19 cellular contexts compared by ENCODE assay signal in genomic region chr18:75681538-75682115, GRCh38.
DNase-seq lines count a peak whose midpoint lies in the region; ATAC-seq, FAIRE-seq and TF ChIP-seq lines count a peak whose summit lies in the region.
"Had no signal": no experiment of that assay in that cellular context is flagged by ENCODE, and none has a peak within 500 bp of the region (broad histone marks: within the 10 kb centered on the region; RNA-seq: fewer than 3 reads in every experiment).

No MANE protein-coding gene starts in this region.

- peaks cover 3% of the 10 kb centered on the region; the same call in 1 of the 2 replicates for H3K9me2 ChIP-seq in GM23338 (ENCODE audit: insufficient read depth)

- H3K4ac ChIP-seq in neuronal stem cell (ENCODE audit: low read length), result no peak overlapping the region

- H3K27me3 ChIP-seq in GM23338 (ENCODE audit: insufficient read depth) (no peaks in the 10 kb centered on the region), bronchial epithelial cell (ENCODE audit: control insufficient read depth, insufficient read depth, low read length) (no peaks in the 10 kb centered on the region), neuronal stem cell (ENCODE audit: control insufficient read depth in 3 of 3, insufficient read depth in 3 of 3, low read depth in 1 of 3, low read length in 3 of 3) (no peaks in the 10 kb centered on the region)

- DNase-seq in D721Med (ENCODE audit: insufficient read length, low spot score) (no peak), GM23338 (ENCODE audit: low spot score) (no peak), bronchial epithelial cell (ENCODE audit: low read depth) (no peak), neuronal stem cell (ENCODE audit: low spot score) (no peak)
- DNase-seq: C1 segment of cervical spinal cord; Calu3; CD4-positive, alpha-beta memory T cell; COR-L47; DMS153; DND-41; GOT3 had no signal

- H2AFZ ChIP-seq in GM23338, result no peak overlapping the region
- no peak overlapping the region for H2AFZ ChIP-seq in neuronal stem cell (ENCODE audit: low read length)

- H3K23ac ChIP-seq in neuronal stem cell (ENCODE audit: low read depth, low read length, poor library complexity), result no peak overlapping the region

- no CpG with 5 or more reads among the region's 7 CpGs for WGBS in neuronal stem cell (ENCODE audit: extremely low coverage in 2 of 2, insufficient read length in 2 of 2, insufficient replicate concordance in 1 of 2), 2 donors

- H3K36me3 Mint-ChIP-seq in GM23338 (ENCODE audit: low read depth), result no peaks in the 10 kb centered on the region
- H3K36me3 Mint-ChIP-seq: CD4-positive, alpha-beta memory T cell had no signal

- no peak overlapping the region for H2BK12ac ChIP-seq in neuronal stem cell (ENCODE audit: low read length)

- no peaks in the 10 kb centered on the region; the same call in 1 of the 3 replicates for H3K9me3 Mint-ChIP-seq in GM23338

- no peak overlapping the region for H3K4me2 ChIP-seq in GM23338
- H3K4me2 ChIP-seq in neuronal stem cell (ENCODE audit: insufficient read depth, low read length, poor library complexity, severe bottlenecking), result no peak overlapping the region

- H3K4me1 ChIP-seq in GM23338 (ENCODE audit: insufficient read depth), result no peaks in the 10 kb centered on the region
- H3K4me1 ChIP-seq in neuronal stem cell (ENCODE audit: control insufficient read depth in 2 of 2, insufficient read depth in 1 of 2, low read depth in 1 of 2, low read length in 2 of 2), result no peaks in the 10 kb centered on the region
- H3K4me1 ChIP-seq: HAP-1 had no signal

- TF ChIP-seq CTCF in D721Med (IDR thresholded peaks at IDR 0.05; ENCODE audit: insufficient read depth, missing control alignments) (no peak), GM23338 (conservative IDR thresholded peaks at IDR 0.05; ENCODE audit: low read depth in 2 of 2) (no peak), bronchial epithelial cell (IDR thresholded peaks at IDR 0.05; ENCODE audit: insufficient read depth, low read length, severe bottlenecking) (no peak)

- no peak overlapping the region for H2BK120ac ChIP-seq in neuronal stem cell (ENCODE audit: low read depth, low read length)

- H3K14ac ChIP-seq in neuronal stem cell (ENCODE audit: low read length), result no peak overlapping the region

- H3K9ac ChIP-seq in neuronal stem cell (ENCODE audit: low read depth, low read length, poor library complexity), result peak overlapping the region; percentile 13

- no peaks in the 10 kb centered on the region for H3K79me2 ChIP-seq in GM23338 (replicated peaks; ENCODE audit: insufficient read depth)

- no peak overlapping the region for H3K27ac ChIP-seq in GM23338 (ENCODE audit: low read depth)
- H3K27ac ChIP-seq in neuronal stem cell (replicated peaks; ENCODE audit: low read length), result no peak overlapping the region

- ATAC-seq in GM23338 (no peak), GM19351 (IDR thresholded peaks at IDR 0.05; ENCODE audit: unreplicated experiment) (no peak), GM18502 (IDR thresholded peaks at IDR 0.05; ENCODE audit: poor library complexity, unreplicated experiment) (no peak), HG02571 (IDR thresholded peaks at IDR 0.05; ENCODE audit: unreplicated experiment) (no peak)

- no peak overlapping the region for H3K4me3 ChIP-seq in GM23338
- H3K4me3 ChIP-seq in bronchial epithelial cell (ENCODE audit: low read depth, low read length), result no peak overlapping the region
- H3K4me3 ChIP-seq in neuronal stem cell (ENCODE audit: low read length in 2 of 2), result peak overlapping the region in 1 of 2 donors; percentile 65
- H3K4me3 ChIP-seq: HAP-1 had no signal

- H3K79me1 ChIP-seq in neuronal stem cell (ENCODE audit: low read depth, low read length), result no peaks in the 10 kb centered on the region

- H4K20me1 ChIP-seq in GM23338 (replicated peaks; ENCODE audit: insufficient read depth), result no peaks in the 10 kb centered on the region

- no peak overlapping the region for H2BK15ac ChIP-seq in neuronal stem cell (ENCODE audit: low read length)

- H3K9me3 ChIP-seq in neuronal stem cell (replicated peaks in 1 of 2; ENCODE audit: control insufficient read depth in 2 of 2, insufficient read depth in 1 of 2, low read depth in 1 of 2, low read length in 2 of 2), result no peaks in the 10 kb centered on the region
- H3K9me3 ChIP-seq: HAP-1 had no signal

- peaks cover 8% of the 10 kb centered on the region; the same call in 2 of the 3 replicates for H3K4me1 Mint-ChIP-seq in GM23338
- H3K4me1 Mint-ChIP-seq: CD4-positive, alpha-beta memory T cell had no signal

- H3K27ac Mint-ChIP-seq in GM23338, result peak overlapping the region; percentile 37; the same call in 1 of the 2 replicates
- H3K27ac Mint-ChIP-seq: CD4-positive, alpha-beta memory T cell had no signal

- H4K8ac ChIP-seq in neuronal stem cell (ENCODE audit: low read depth, low read length), result no peak overlapping the region

- H3F3A ChIP-seq in GM23338 (replicated peaks; ENCODE audit: low read depth), result no peaks in the 10 kb centered on the region

- H3K27me3 Mint-ChIP-seq in GM23338 (ENCODE audit: insufficient read depth, low read depth, poor library complexity), result no peaks in the 10 kb centered on the region

- no peak overlapping the region for H3K4me3 Mint-ChIP-seq in GM23338
- H3K4me3 Mint-ChIP-seq: CD4-positive, alpha-beta memory T cell had no signal

- no peaks in the 10 kb centered on the region for H3K36me3 ChIP-seq in GM23338 (ENCODE audit: insufficient read depth)
- no peaks in the 10 kb centered on the region for H3K36me3 ChIP-seq in bronchial epithelial cell (ENCODE audit: control insufficient read depth, insufficient read depth, low read length)
- H3K36me3 ChIP-seq in neuronal stem cell (replicated peaks in 1 of 2; ENCODE audit: control insufficient read depth in 2 of 2, insufficient read depth in 2 of 2, low read length in 2 of 2), result no peaks in the 10 kb centered on the region
- H3K36me3 ChIP-seq: HAP-1 had no signal

- no peak overlapping the region for H4K91ac ChIP-seq in neuronal stem cell (ENCODE audit: low read depth, low read length, poor library complexity)

- H2AK5ac ChIP-seq in neuronal stem cell (ENCODE audit: low read depth, low read length), result no peak overlapping the region

- H2BK5ac ChIP-seq in neuronal stem cell (ENCODE audit: low read length), result no peak overlapping the region

- FAIRE-seq in D721Med (lab: Jason Lieb, UNC) (peak; percentile 70), bronchial epithelial cell (lab: Jason Lieb, UNC) (peak; percentile 60)
- FAIRE-seq: G401.6, GM12892, GM19239, H54 had no signal

- no peak overlapping the region for H3K18ac ChIP-seq in neuronal stem cell (ENCODE audit: low read length)

TF ChIP-seq in GM23338, 12 proteins besides CTCF, POLR2A, EP300 and RAD21 (continues in another document):
- no peak for TF ChIP-seq CREB1 (CRISPR knock-in tag; IDR thresholded peaks at IDR 0.05; ENCODE audit: low read depth)
- TF ChIP-seq ZNF462 (CRISPR knock-in tag; IDR thresholded peaks at IDR 0.05), result no peak
